17 cellular contexts compared by ENCODE assay signal in genomic region chr5:124839371-124839998, GRCh38.
DNase-seq lines count a peak whose midpoint lies in the region; ATAC-seq, FAIRE-seq and TF ChIP-seq lines count a peak whose summit lies in the region.
"Had no signal": no experiment of that assay in that cellular context is flagged by ENCODE, and none has a peak within 500 bp of the region (broad histone marks: within the 10 kb centered on the region; RNA-seq: fewer than 3 reads in every experiment).

No MANE protein-coding gene starts in this region.

- TF ChIP-seq CTCF in AG10803 (conservative IDR thresholded peaks at IDR 0.05; ENCODE audit: low read length) (no peak), bronchial epithelial cell (IDR thresholded peaks at IDR 0.05; ENCODE audit: insufficient read depth, low read length, severe bottlenecking) (no peak)

- no peak for FAIRE-seq in bronchial epithelial cell (lab: Jason Lieb, UNC)
- FAIRE-seq: G401.6, keratinocyte had no signal

- no peaks in the 10 kb centered on the region for H3K27me3 ChIP-seq in bronchial epithelial cell (ENCODE audit: control insufficient read depth, insufficient read depth, low read length)
- H3K27me3 ChIP-seq in MG63, result no peaks in the 10 kb centered on the region
- H3K27me3 ChIP-seq: heart right ventricle, sigmoid colon had no signal

- H3K4me3 ChIP-seq in AG10803 (ENCODE audit: low read length) (no peak overlapping the region), bronchial epithelial cell (ENCODE audit: low read depth, low read length) (no peak overlapping the region), MG63 (no peak overlapping the region)
- H3K4me3 ChIP-seq: heart right ventricle, sigmoid colon had no signal

- H3K9me3 ChIP-seq in MG63, result peaks cover 4% of the 10 kb centered on the region
- H3K9me3 ChIP-seq: sigmoid colon had no signal

- no peak for ATAC-seq in GM21619 (IDR thresholded peaks at IDR 0.05; ENCODE audit: unreplicated experiment)
- ATAC-seq: activated CD8-positive, alpha-beta T cell treated with anti-CD3 and anti-CD28 coated beads for 36 hours; activated T-helper 17 cell treated with anti-CD3 and anti-CD28 coated beads, Interleukin-2, amount 50 U/mL, for 72 hours; heart right ventricle had no signal

- DNase-seq in AG10803 (ENCODE audit: low read depth), result peak; percentile 1
- peak; percentile 71 for DNase-seq in NCI-H1105 treated with DMSO at 0.1 percent for 48 hours (lab: John Stamatoyannopoulos, UW)
- DNase-seq in bronchial epithelial cell (ENCODE audit: low read depth), result peak; percentile 45
- DNase-seq in iris pigment epithelial cell (ENCODE audit: low read depth), result peak; percentile 59
- DNase-seq in MG63, result no peak
- DNase-seq in NCI-H345 treated with DMSO at 0.1 percent for 48 hours (lab: John Stamatoyannopoulos, UW; ENCODE audit: unreplicated experiment), result no peak
- no peak for DNase-seq in NK-92 (lab: John Stamatoyannopoulos, UW; ENCODE audit: unreplicated experiment)
- DNase-seq: activated CD8-positive, alpha-beta T cell treated with anti-CD3 and anti-CD28 coated beads for 36 hours; heart right ventricle; NCI-H187; NCI-H526 treated with DMSO at 0.1 percent for 48 hours; sigmoid colon; stimulated activated CD4-positive, alpha-beta T cell treated with anti-CD3 and anti-CD28 coated beads, Interleukin-2, amount 100 ng/mL, for 24 hours had no signal

- H3K36me3 ChIP-seq in bronchial epithelial cell (ENCODE audit: control insufficient read depth, insufficient read depth, low read length), result no peaks in the 10 kb centered on the region
- H3K36me3 ChIP-seq in MG63, result no peaks in the 10 kb centered on the region
- H3K36me3 ChIP-seq: heart right ventricle, sigmoid colon had no signal

Comparison
In these comparisons a context has a peak if more than half of its experiments do, and no peak if none do; other contexts are left out.
1. DNase-seq: peak in AG10803 (single experiment), NCI-H1105 treated with DMSO at 0.1 percent for 48 hours (single experiment), bronchial epithelial cell (single experiment) and iris pigment epithelial cell (single experiment); none in MG63 (single experiment), NCI-H345 treated with DMSO at 0.1 percent for 48 hours (single experiment) and NK-92 (single experiment).